In the genomic region with DNA sequence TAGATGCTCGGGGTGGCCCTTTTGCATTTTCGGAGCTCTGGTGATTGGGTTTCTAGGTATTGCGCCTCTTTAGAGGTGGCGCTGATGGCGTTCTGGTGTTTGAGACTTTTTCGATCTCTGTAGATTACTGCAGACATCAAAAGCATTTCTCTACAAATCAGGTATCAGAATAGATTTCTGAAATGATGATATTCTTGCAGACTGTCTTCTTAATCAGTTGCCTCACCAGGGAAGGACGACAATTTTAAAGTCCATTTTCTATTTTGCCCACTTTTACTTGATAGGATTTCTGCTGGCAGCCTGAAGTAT, we compare ENCODE assay signal across 8 cellular contexts.
A peak's percentile ranks its signal among the peaks of the same experiment; 100 is the strongest.
DNase-seq lines count a peak whose midpoint lies in the region; ATAC-seq and TF ChIP-seq lines count a peak whose summit lies in the region.

No MANE protein-coding gene starts in this region.

- DNase-seq in right atrium auricular region (ENCODE audit: low spot score) (no peak), cardiac septum (ENCODE audit: low spot score) (no peak), chondrocyte (ENCODE audit: low spot score) (no peak), nephron progenitor cell (no peak), vagina (ENCODE audit: extremely low spot score in 2 of 2) (no peak), HPDE6-E6E7 (ENCODE audit: extremely low spot score) (no peak)

- H3K36me3 Mint-ChIP-seq in chondrocyte (ENCODE audit: low read depth) (no peaks in the 10 kb centered on the region), nephron progenitor cell (ENCODE audit: low read depth) (no peaks in the 10 kb centered on the region)

- H3K4me3 Mint-ChIP-seq in chondrocyte (ENCODE audit: unreplicated experiment) = peak overlapping the region; percentile 71
- peak overlapping the region; percentile 78 for H3K4me3 Mint-ChIP-seq in nephron progenitor cell

- TF ChIP-seq POLR2A in vagina (IDR thresholded peaks at IDR 0.05) = no peak

- TF ChIP-seq CTCF in right atrium auricular region (IDR thresholded peaks at IDR 0.05) (no peak), chondrocyte (IDR thresholded peaks at IDR 0.05) (no peak), nephron progenitor cell (IDR thresholded peaks at IDR 0.05) (no peak), vagina (IDR thresholded peaks at IDR 0.05) (no peak)

- H3K27me3 Mint-ChIP-seq in chondrocyte (ENCODE audit: low read depth) (peaks cover 3% of the 10 kb centered on the region), nephron progenitor cell (ENCODE audit: low read depth, poor library complexity) (peaks cover 71% of the 10 kb centered on the region)

- H3K27ac Mint-ChIP-seq in chondrocyte (ENCODE audit: unreplicated experiment) (no peak overlapping the region), nephron progenitor cell (no peak overlapping the region)

- peak overlapping the region; percentile 53 to 64 for H3K4me3 ChIP-seq in right atrium auricular region
- peak overlapping the region; percentile 53 to 61 for H3K4me3 ChIP-seq in vagina

- H3K27ac ChIP-seq in right atrium auricular region (peak overlapping the region; percentile 50 to 57), vagina (peak overlapping the region; percentile 52)

- ATAC-seq in GM18870 (IDR thresholded peaks at IDR 0.05; ENCODE audit: unreplicated experiment) = no peak
- ATAC-seq in GM21447 (IDR thresholded peaks at IDR 0.05; ENCODE audit: unreplicated experiment) = no peak

- intact Hi-C loops in cardiac septum (cut with DNase I) = no loop called here
- intact Hi-C loops in vagina (cut with DNase I) = no loop called here

- H3K4me1 Mint-ChIP-seq in chondrocyte (ENCODE audit: low read depth) (peaks cover 8% of the 10 kb centered on the region), nephron progenitor cell (peaks cover 13% of the 10 kb centered on the region)

- H3K27me3 ChIP-seq in right atrium auricular region (no peaks in the 10 kb centered on the region), vagina (no peaks in the 10 kb centered on the region)

- H3K4me1 ChIP-seq in right atrium auricular region (peaks cover 0 to 17% of the 10 kb centered on the region in 2 donors), vagina (peaks cover 3% of the 10 kb centered on the region)

- no peaks in the 10 kb centered on the region for H3K9me3 Mint-ChIP-seq in chondrocyte (ENCODE audit: low read depth)
- H3K9me3 Mint-ChIP-seq in nephron progenitor cell = peaks cover 4% of the 10 kb centered on the region

- H3K36me3 ChIP-seq in right atrium auricular region = no peaks in the 10 kb centered on the region
- no peaks in the 10 kb centered on the region for H3K36me3 ChIP-seq in vagina

- H3K9me3 ChIP-seq in right atrium auricular region (no peaks in the 10 kb centered on the region), vagina (no peaks in the 10 kb centered on the region)
